1 cellular context compared by ENCODE assay signal in genomic region chr17:78053777-78054468, GRCh38.
TF ChIP-seq lines count a peak whose summit lies in the region.

No MANE protein-coding gene starts in this region.

TF ChIP-seq in endothelial cell of umbilical vein, 7 proteins besides CTCF, POLR2A, EP300 and RAD21 (continued from another document):
- TF ChIP-seq MAX (IDR thresholded peaks at IDR 0.05; ENCODE audit: insufficient read depth, insufficient read length) = no peak
- TF ChIP-seq MYC (IDR thresholded peaks at IDR 0.05; ENCODE audit: low read depth, low read length) = no peak
- TF ChIP-seq JUN (IDR thresholded peaks at IDR 0.05; ENCODE audit: borderline replicate concordance, insufficient read depth, insufficient read length, low read depth) = no peak
- no peak for TF ChIP-seq POLR2AphosphoS5 (IDR thresholded peaks at IDR 0.05; ENCODE audit: insufficient read depth, low read depth, low read length)
TF ChIP-seq in endothelial cell of umbilical vein: peak in this region for 0.
